ENCODE assay signal across 20 cellular contexts in genomic region chr6:21882066-21882465, GRCh38.
DNase-seq lines count a peak whose midpoint lies in the region; TF ChIP-seq lines count a peak whose summit lies in the region.
"Had no signal": no experiment of that assay in that cellular context is flagged by ENCODE, and none has a peak within 500 bp of the region (broad histone marks: within the 10 kb centered on the region; RNA-seq: fewer than 3 reads in every experiment).

No MANE protein-coding gene starts in this region.

- H2AFZ ChIP-seq in trophoblast cell (ENCODE audit: insufficient read depth, low read length, poor library complexity) = no peak overlapping the region
- H2AFZ ChIP-seq: GM23338 had no signal

- H4K12ac ChIP-seq in trophoblast cell (ENCODE audit: low read depth, low read length) = no peak overlapping the region

- H3K79me1 ChIP-seq in trophoblast cell (ENCODE audit: low read length) = peaks cover 27% of the 10 kb centered on the region

- peaks cover 24% of the 10 kb centered on the region for H3K9me3 ChIP-seq in KOPT-K1 (ENCODE audit: insufficient read depth, low read length, poor library complexity, severe bottlenecking)
- H3K9me3 ChIP-seq in trophoblast cell (ENCODE audit: insufficient read depth, low read depth, low read length) = no peaks in the 10 kb centered on the region
- no peaks in the 10 kb centered on the region for H3K9me3 ChIP-seq in sigmoid colon
- H3K9me3 ChIP-seq in BE2C = no peaks in the 10 kb centered on the region
- H3K9me3 ChIP-seq: Caco-2 had no signal

- no peak overlapping the region for H3K9ac ChIP-seq in trophoblast cell (ENCODE audit: low read length)

- TF ChIP-seq CTCF in sigmoid colon (IDR thresholded peaks at IDR 0.05) (no peak), BE2C (IDR thresholded peaks at IDR 0.05; ENCODE audit: low read depth, low read length) (no peak)

- no peak for TF ChIP-seq POLR2A in sigmoid colon (IDR thresholded peaks at IDR 0.05)

- DNase-seq in kidney tubule cell (ENCODE audit: low spot score) (peak; percentile 28), trophoblast cell (no peak), sigmoid colon (no peak), BE2C (no peak)
- DNase-seq in activated naive CD4-positive, alpha-beta T cell (lab: John Stamatoyannopoulos, UW) = no peak
- DNase-seq: 8988T; ACHN; AML-193; C1 segment of cervical spinal cord; Caco-2; CD4-positive, CD25-positive, alpha-beta regulatory T cell; CD8-positive, alpha-beta T cell; DMS153; EL; GDM1; H9 had no signal

- H3K4me1 ChIP-seq in trophoblast cell (ENCODE audit: control insufficient read depth in 1 of 2, insufficient read depth in 2 of 2, low read length in 2 of 2) = peaks cover 0 to 10% of the 10 kb centered on the region in 2 experiments
- H3K4me1 ChIP-seq in sigmoid colon = peaks cover 0 to 29% (median 21%) of the 10 kb centered on the region in 4 donors
- no peaks in the 10 kb centered on the region; the same call in none of the 2 replicates for H3K4me1 ChIP-seq in BE2C

- no peak overlapping the region for H3K14ac ChIP-seq in trophoblast cell (ENCODE audit: low read length)

- peak overlapping the region; percentile 66 for H2BK12ac ChIP-seq in trophoblast cell (ENCODE audit: low read length)

- H3K79me2 ChIP-seq in trophoblast cell (ENCODE audit: control insufficient read depth, insufficient read depth, low read length, poor library complexity) = no peaks in the 10 kb centered on the region

- no peak overlapping the region for H3K4ac ChIP-seq in trophoblast cell (ENCODE audit: low read depth, low read length)

- no peaks in the 10 kb centered on the region for H3K27me3 ChIP-seq in trophoblast cell (ENCODE audit: insufficient read depth, low read length)
- no peaks in the 10 kb centered on the region for H3K27me3 ChIP-seq in sigmoid colon
- no peaks in the 10 kb centered on the region for H3K27me3 ChIP-seq in BE2C

- H3K18ac ChIP-seq in trophoblast cell (ENCODE audit: low read length) = no peak overlapping the region

- intact Hi-C loops in sigmoid colon (cut with DNase I) = loop anchor here (10.0 kb wide), 1 partner anchor 287 kb away; the partner anchor contains the start of gene SOX4

- H3K4me3 ChIP-seq in trophoblast cell (ENCODE audit: low read depth, low read length) (no peak overlapping the region), sigmoid colon (no peak overlapping the region), BE2C (ENCODE audit: low read depth, low read length) (no peak overlapping the region)
- H3K4me3 ChIP-seq: A549, GM12878, GM23338 had no signal

- no peak for TF ChIP-seq EP300 in sigmoid colon (IDR thresholded peaks at IDR 0.05)

- H2BK5ac ChIP-seq in trophoblast cell (ENCODE audit: low read depth, low read length, poor library complexity) = peak overlapping the region; percentile 70

- no peak overlapping the region for H2BK120ac ChIP-seq in trophoblast cell (ENCODE audit: insufficient read depth, low read length, poor library complexity)

- H3K27ac ChIP-seq in KOPT-K1 (ENCODE audit: low read depth, low read length, poor library complexity, severe bottlenecking) (peak overlapping the region; percentile 95), trophoblast cell (ENCODE audit: low read depth, low read length) (peak overlapping the region; percentile 71), sigmoid colon (no peak overlapping the region)
- H3K27ac ChIP-seq: A549 had no signal

- H3K36me3 ChIP-seq in KOPT-K1 (ENCODE audit: insufficient read depth, low read length) (peaks cover 17% of the 10 kb centered on the region), trophoblast cell (ENCODE audit: control insufficient read depth in 1 of 2, insufficient read depth in 2 of 2, low read length in 2 of 2) (no peaks in the 10 kb centered on the region), sigmoid colon (no peaks in the 10 kb centered on the region), BE2C (no peaks in the 10 kb centered on the region)

- H2AK5ac ChIP-seq in trophoblast cell (ENCODE audit: low read length) = no peak overlapping the region

- H3K4me2 ChIP-seq in trophoblast cell (ENCODE audit: low read length) = no peak overlapping the region
- H3K4me2 ChIP-seq: A549, GM23338 had no signal

- H3K23ac ChIP-seq in trophoblast cell (ENCODE audit: low read length) = no peak overlapping the region

- H4K8ac ChIP-seq in trophoblast cell (ENCODE audit: low read depth, low read length) = no peak overlapping the region

- no peak overlapping the region for H4K91ac ChIP-seq in trophoblast cell (ENCODE audit: low read depth, low read length)

Comparison
In these comparisons a context has a peak if more than half of its experiments do, and no peak if none do; other contexts are left out.
1. H3K27ac ChIP-seq: peak in KOPT-K1 (single experiment) and trophoblast cell (single experiment); none in sigmoid colon (0 of 4).